19 cellular contexts compared by ENCODE assay signal in genomic region chr11:69928124-69928523, GRCh38.
"Had no signal": no experiment of that assay in that cellular context is flagged by ENCODE, and none has a peak within 500 bp of the region (broad histone marks: within the 10 kb centered on the region; RNA-seq: fewer than 3 reads in every experiment).

No MANE protein-coding gene starts in this region.

- ATAC-seq: activated CD8-positive, alpha-beta T cell treated with anti-CD3 and anti-CD28 coated beads for 36 hours; activated T-helper 17 cell treated with anti-CD3 and anti-CD28 coated beads, Interleukin-2, amount 50 U/mL, for 72 hours; SK-N-SH treated with all-trans-retinoic acid at 6 μM for 48 hours; T-cell had no signal

- H3K36me3 Mint-ChIP-seq: activated naive CD8-positive, alpha-beta T cell treated with anti-CD3 and anti-CD28 coated beads for 36 hours; brain; T-cell had no signal

- H3K4me1 Mint-ChIP-seq: activated T-helper 17 cell treated with anti-CD3 and anti-CD28 coated beads, Interleukin-2, amount 50 U/mL, for 72 hours; brain; central memory CD8-positive, alpha-beta T cell had no signal

- H3K4me3 ChIP-seq: coronary artery had no signal

- H3K27ac Mint-ChIP-seq: activated CD8-positive, alpha-beta T cell treated with anti-CD3 and anti-CD28 coated beads for 36 hours; activated naive CD8-positive, alpha-beta T cell treated with anti-CD3 and anti-CD28 coated beads for 36 hours; activated T-helper 17 cell treated with anti-CD3 and anti-CD28 coated beads, Interleukin-2, amount 50 U/mL, for 72 hours; brain; nephron; T-cell had no signal

- H3K27ac ChIP-seq: coronary artery had no signal

- H3K9me3 Mint-ChIP-seq: activated CD8-positive, alpha-beta T cell treated with anti-CD3 and anti-CD28 coated beads for 36 hours; activated naive CD8-positive, alpha-beta T cell treated with anti-CD3 and anti-CD28 coated beads for 36 hours; activated T-helper 17 cell treated with anti-CD3 and anti-CD28 coated beads, Interleukin-2, amount 50 U/mL, for 72 hours; central memory CD8-positive, alpha-beta T cell; nephron had no signal

- DNase-seq: activated CD4-positive, alpha-beta T cell treated with anti-CD3 and anti-CD28 coated beads for 48 hours; activated CD4-positive, CD25-positive, alpha-beta regulatory T cell; activated CD8-positive, alpha-beta T cell treated with anti-CD3 and anti-CD28 coated beads for 36 hours; activated naive CD8-positive, alpha-beta T cell treated with anti-CD3 and anti-CD28 coated beads for 36 hours; activated T-cell treated with anti-CD3 and anti-CD28 coated beads, Interleukin-2, amount 50 U/mL, for 1 hour; amygdala; erythroblast; foreskin melanocyte; head of caudate nucleus; kidney glomerular epithelial cell; stimulated activated CD8-positive, alpha-beta memory T cell treated with anti-CD3 and anti-CD28 coated beads, Interleukin-4, amount 100 ng/mL, for 48 hours; stimulated activated naive CD4-positive, alpha-beta T cell; T-cell had no signal

- H3K4me3 Mint-ChIP-seq: activated CD8-positive, alpha-beta T cell treated with anti-CD3 and anti-CD28 coated beads for 36 hours; activated naive CD8-positive, alpha-beta T cell treated with anti-CD3 and anti-CD28 coated beads for 36 hours; activated T-helper 17 cell treated with anti-CD3 and anti-CD28 coated beads, Interleukin-2, amount 50 U/mL, for 72 hours; brain; central memory CD8-positive, alpha-beta T cell; nephron; T-cell had no signal
